Comparison of ENCODE assay signal across 1 cellular context in genomic region chr12:6943719-6944380, GRCh38.
A peak's percentile ranks its signal among the peaks of the same experiment; 100 is the strongest.
TF ChIP-seq lines count a peak whose summit lies in the region.

TSS of gene C12orf57 (plus strand) at chr12:6944022. CDS start at chr12:6944122, 100 bp downstream.
TSS of gene RNU7-1 (plus strand) at chr12:6943816.

TF ChIP-seq in SK-N-SH treated with all-trans-retinoic acid at 6 μM for 48 hours, 23 proteins besides CTCF, POLR2A, EP300 and RAD21 (continued from another document):
- peak; percentile 90 for TF ChIP-seq TSHZ2 (CRISPR knock-in tag; IDR thresholded peaks at IDR 0.05)
